ENCODE assay signal across 8 cellular contexts in genomic region chr13:110471156-110471832, GRCh38.
DNase-seq lines count a peak whose midpoint lies in the region; ATAC-seq lines count a peak whose summit lies in the region.

No MANE protein-coding gene starts in this region.

- peak; percentile 64 for ATAC-seq in GM18498 (IDR thresholded peaks at IDR 0.05; ENCODE audit: unreplicated experiment)
- peak; percentile 57 for ATAC-seq in GM21390 (IDR thresholded peaks at IDR 0.05; ENCODE audit: unreplicated experiment)
- peak; percentile 49 for ATAC-seq in HG03354 (IDR thresholded peaks at IDR 0.05; ENCODE audit: poor library complexity, severe bottlenecking, unreplicated experiment)

- DNase-seq in germinal center (ENCODE audit: low spot score) (peak; percentile 24), NCI-H146 (lab: John Stamatoyannopoulos, UW) (no peak), NCI-H446 (lab: John Stamatoyannopoulos, UW) (no peak), NCI-H526 treated with DMSO at 0.1 percent for 48 hours (lab: John Stamatoyannopoulos, UW) (no peak)
- no peak for DNase-seq in stimulated activated CD4-positive, alpha-beta T cell treated with anti-CD3 and anti-CD28 coated beads, Interleukin-2, amount 100 ng/mL, for 48 hours
